Comparison of ENCODE assay signal across 8 cellular contexts in the genomic region with DNA sequence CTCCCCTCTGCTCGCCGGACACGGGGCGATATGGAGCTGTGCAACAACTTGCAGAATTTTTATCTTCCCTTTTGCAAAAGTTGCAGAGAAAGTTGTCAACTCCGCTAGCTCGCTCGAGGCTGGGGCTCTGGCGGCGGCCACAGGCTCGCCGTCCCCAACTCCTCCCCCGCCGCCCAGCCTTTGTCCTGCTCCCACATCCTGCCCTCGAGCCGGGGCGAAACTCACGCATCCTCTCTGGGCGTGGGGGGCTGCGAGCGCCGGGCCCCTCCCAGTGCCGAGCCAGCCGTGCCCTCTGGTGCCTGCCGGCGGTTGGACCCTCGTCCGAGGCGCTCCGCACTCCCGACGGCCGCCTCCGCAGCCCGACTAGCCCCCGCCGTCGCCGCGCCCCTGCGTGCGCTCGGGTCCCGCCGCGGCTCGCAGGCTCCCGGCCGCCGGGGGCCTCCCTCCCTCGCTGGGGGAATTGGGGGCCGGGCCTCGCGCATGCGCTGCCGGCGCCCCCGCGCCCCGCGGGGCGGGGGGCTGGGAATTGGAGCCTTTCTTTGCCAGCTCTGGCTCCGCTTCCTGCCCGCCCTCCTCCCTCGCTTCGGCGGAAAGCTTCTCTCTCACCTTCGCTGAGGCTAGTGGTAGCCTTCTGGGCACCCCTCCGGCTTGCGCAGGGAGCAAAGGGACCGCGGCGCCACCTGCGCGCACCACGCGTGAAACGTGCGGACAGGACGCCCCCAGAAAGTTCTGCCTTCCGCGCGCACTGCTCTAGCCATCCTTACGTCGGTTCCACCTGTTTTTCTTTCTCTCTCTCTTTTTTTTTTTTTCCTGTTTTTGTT. TPM values are rescaled to one million over a fixed set of nuclear protein-coding genes. Genes with fewer than 3 reads are reported as not detected.
A peak's percentile ranks its signal among the peaks of the same experiment; 100 is the strongest.
DNase-seq lines count a peak whose midpoint lies in the region; ATAC-seq, FAIRE-seq and TF ChIP-seq lines count a peak whose summit lies in the region.

A gene with protein sequence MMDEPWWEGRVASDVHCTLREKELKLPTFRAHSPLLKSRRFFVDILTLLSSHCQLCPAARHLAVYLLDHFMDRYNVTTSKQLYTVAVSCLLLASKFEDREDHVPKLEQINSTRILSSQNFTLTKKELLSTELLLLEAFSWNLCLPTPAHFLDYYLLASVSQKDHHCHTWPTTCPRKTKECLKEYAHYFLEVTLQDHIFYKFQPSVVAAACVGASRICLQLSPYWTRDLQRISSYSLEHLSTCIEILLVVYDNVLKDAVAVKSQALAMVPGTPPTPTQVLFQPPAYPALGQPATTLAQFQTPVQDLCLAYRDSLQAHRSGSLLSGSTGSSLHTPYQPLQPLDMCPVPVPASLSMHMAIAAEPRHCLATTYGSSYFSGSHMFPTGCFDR (minus strand): TSS at position 426 of the 821 bp plus-strand sequence. CDS start 641 bp downstream, outside the sequence.

- SMC1A ChIA-PET in GM12878 (lab: Charles Lee; ENCODE audit: uncharacterized antibody, unreplicated experiment), result interaction anchor here (1.7 kb wide), 1 partner anchor 12 kb away, joined by 4 read pairs; no protein-coding TSS in a partner anchor

- no peak within 1 kb of the TSS for H3K9ac ChIP-seq in GM12878 (ENCODE audit: control insufficient read depth, insufficient read depth, low read length)

- intact Hi-C loops in GM12878 (cut with micrococcal nuclease; ENCODE audit: unreplicated experiment), result no loop called here

- H3K4me3 Mint-ChIP-seq in T-helper 2 cell treated with Interferon-gamma antibody and Interleukin-4, amounts not matched to agents 5 μg/mL and 100 μg/mL, for 36 hours, result peak within 1 kb of the TSS; percentile 81

- H3K27ac ChIP-seq in GM12878 (ENCODE audit: control insufficient read depth, insufficient read depth), result no peak within 1 kb of the TSS

- TF ChIP-seq RAD21 in GM12878 (IDR thresholded peaks at IDR 0.05; ENCODE audit: insufficient read depth, low read depth, low read length), result no peak

- H3K36me3 Mint-ChIP-seq in T-helper 2 cell treated with Interferon-gamma antibody and Interleukin-4, amounts not matched to agents 5 μg/mL and 100 μg/mL, for 36 hours (ENCODE audit: low read depth), result no peaks in the 10 kb centered on the region

- peak within 1 kb of the TSS; percentile 61 for H3K4me3 ChIP-seq in GM12878

- ATAC-seq in HG02885 (IDR thresholded peaks at IDR 0.05; ENCODE audit: poor library complexity, unreplicated experiment) (peak; percentile 57), GM12878 (peak; percentile 46)

- H3K27me3 ChIP-seq in GM12878 (replicated peaks in 1 of 2; ENCODE audit: control insufficient read depth in 2 of 2, insufficient read depth in 2 of 2, low read length in 1 of 2), result peaks cover 8 to 16% of the 10 kb centered on the region in 2 experiments

- no peak for FAIRE-seq in GM12878 (lab: Jason Lieb, UNC)

- H3K36me3 ChIP-seq in GM12878 (ENCODE audit: control insufficient read depth in 2 of 2, insufficient read depth in 2 of 2, low read length in 1 of 2), result no peaks in the 10 kb centered on the region

- no TSS peak for BruUV-seq in GM12878 (replicated peaks; lab: Mats Ljungman, UMichigan)

- no peak for TF ChIP-seq CTCF in GM12878 (IDR thresholded peaks at IDR 0.05 in 2 of 3, conservative IDR thresholded peaks at IDR 0.05 in 1 of 3; ENCODE audit: control insufficient read depth in 2 of 3, extremely low read depth in 1 of 3, insufficient read depth in 1 of 3, low read depth in 3 of 3, low read length in 3 of 3)

- peaks cover 67% of the 10 kb centered on the region for H3K27me3 Mint-ChIP-seq in T-helper 2 cell treated with Interferon-gamma antibody and Interleukin-4, amounts not matched to agents 5 μg/mL and 100 μg/mL, for 36 hours (ENCODE audit: low read depth)

- RAD21 ChIA-PET in GM12878 (lab: Charles Lee; ENCODE audit: unreplicated experiment), result no interaction called here

- peaks cover 4% of the 10 kb centered on the region for H3K4me1 Mint-ChIP-seq in T-helper 2 cell treated with Interferon-gamma antibody and Interleukin-4, amounts not matched to agents 5 μg/mL and 100 μg/mL, for 36 hours (ENCODE audit: low read depth)

- in situ Hi-C loops in GM12878 (cut with MboI), result no loop called here

- no peak for TF ChIP-seq EP300 in GM12878 (IDR thresholded peaks at IDR 0.05; ENCODE audit: borderline replicate concordance in 1 of 2, control insufficient read depth in 1 of 2, low read depth in 2 of 2, low read length in 2 of 2)

- TF ChIP-seq POLR2A in GM12878 (IDR thresholded peaks at IDR 0.05; ENCODE audit: low read depth, low read length), result no peak

- H3K9me3 ChIP-seq in GM12878 (replicated peaks; ENCODE audit: control insufficient read depth, insufficient read depth, low read length), result no peaks in the 10 kb centered on the region; the same call in 2 of the 3 replicates

- H3K4me2 ChIP-seq in GM12878 (ENCODE audit: control insufficient read depth, insufficient read depth), result peak within 1 kb of the TSS; percentile 89

- H3K79me2 ChIP-seq in GM12878 (ENCODE audit: control insufficient read depth, insufficient read depth, low read length), result no peaks in the 10 kb centered on the region

- H2AFZ ChIP-seq in GM12878 (ENCODE audit: control insufficient read depth, low read depth, low read length), result peak within 1 kb of the TSS; percentile 71

- CTCF ChIA-PET in GM12878 (lab: Yijun Ruan, JAX), result no interaction called here

- no peaks in the 10 kb centered on the region for H3K9me3 Mint-ChIP-seq in T-helper 2 cell treated with Interferon-gamma antibody and Interleukin-4, amounts not matched to agents 5 μg/mL and 100 μg/mL, for 36 hours

- no peaks in the 10 kb centered on the region for H3K4me1 ChIP-seq in GM12878 (ENCODE audit: control insufficient read depth, insufficient read depth, low read length)

- 5% methylated on average over 51 of the region's 84 CpGs for WGBS in GM12878 (ENCODE audit: insufficient coverage, insufficient replicate concordance, low lambda C conversion rate, missing lambda C conversion rate)

- DNase-seq in T-helper 2 cell treated with Interferon-gamma antibody and Interleukin-4, amounts not matched to agents 5 μg/mL and 100 μg/mL, for 36 hours (ENCODE audit: low spot score), result no peak
- DNase-seq in T-helper 2 cell (no peak), NCI-H446 (lab: John Stamatoyannopoulos, UW) (peak; percentile 34 to 80), GM12878 (ENCODE audit: low read depth, low spot score) (no peak), hypothalamus (lab: John Stamatoyannopoulos, UW) (peak in 36 of 51 donors; percentile 10 to 62 (median 33)), putamen (ENCODE audit: low spot score) (peak; percentile 52), NCI-H526 treated with DMSO at 0.1 percent for 48 hours (lab: John Stamatoyannopoulos, UW) (no peak)

- H3K27ac Mint-ChIP-seq in T-helper 2 cell treated with Interferon-gamma antibody and Interleukin-4, amounts not matched to agents 5 μg/mL and 100 μg/mL, for 36 hours, result no peak within 1 kb of the TSS

- POLR2A ChIA-PET in GM12878 (lab: Charles Lee), result no interaction called here

- no peaks in the 10 kb centered on the region for H4K20me1 ChIP-seq in GM12878 (ENCODE audit: control insufficient read depth, insufficient read depth)

TF ChIP-seq in GM12878, 131 proteins besides CTCF, POLR2A, EP300 and RAD21 (continues in another document):
- TF ChIP-seq KLF5 (IDR thresholded peaks at IDR 0.05; ENCODE audit: partially characterized antibody) (no peak), ZBED1 (IDR thresholded peaks at IDR 0.05; ENCODE audit: borderline replicate concordance) (no peak), YBX1 (IDR thresholded peaks at IDR 0.05) (no peak), RELA (IDR thresholded peaks at IDR 0.05; ENCODE audit: borderline replicate concordance, partially characterized antibody) (no peak)
- TF ChIP-seq, protein P1, sequence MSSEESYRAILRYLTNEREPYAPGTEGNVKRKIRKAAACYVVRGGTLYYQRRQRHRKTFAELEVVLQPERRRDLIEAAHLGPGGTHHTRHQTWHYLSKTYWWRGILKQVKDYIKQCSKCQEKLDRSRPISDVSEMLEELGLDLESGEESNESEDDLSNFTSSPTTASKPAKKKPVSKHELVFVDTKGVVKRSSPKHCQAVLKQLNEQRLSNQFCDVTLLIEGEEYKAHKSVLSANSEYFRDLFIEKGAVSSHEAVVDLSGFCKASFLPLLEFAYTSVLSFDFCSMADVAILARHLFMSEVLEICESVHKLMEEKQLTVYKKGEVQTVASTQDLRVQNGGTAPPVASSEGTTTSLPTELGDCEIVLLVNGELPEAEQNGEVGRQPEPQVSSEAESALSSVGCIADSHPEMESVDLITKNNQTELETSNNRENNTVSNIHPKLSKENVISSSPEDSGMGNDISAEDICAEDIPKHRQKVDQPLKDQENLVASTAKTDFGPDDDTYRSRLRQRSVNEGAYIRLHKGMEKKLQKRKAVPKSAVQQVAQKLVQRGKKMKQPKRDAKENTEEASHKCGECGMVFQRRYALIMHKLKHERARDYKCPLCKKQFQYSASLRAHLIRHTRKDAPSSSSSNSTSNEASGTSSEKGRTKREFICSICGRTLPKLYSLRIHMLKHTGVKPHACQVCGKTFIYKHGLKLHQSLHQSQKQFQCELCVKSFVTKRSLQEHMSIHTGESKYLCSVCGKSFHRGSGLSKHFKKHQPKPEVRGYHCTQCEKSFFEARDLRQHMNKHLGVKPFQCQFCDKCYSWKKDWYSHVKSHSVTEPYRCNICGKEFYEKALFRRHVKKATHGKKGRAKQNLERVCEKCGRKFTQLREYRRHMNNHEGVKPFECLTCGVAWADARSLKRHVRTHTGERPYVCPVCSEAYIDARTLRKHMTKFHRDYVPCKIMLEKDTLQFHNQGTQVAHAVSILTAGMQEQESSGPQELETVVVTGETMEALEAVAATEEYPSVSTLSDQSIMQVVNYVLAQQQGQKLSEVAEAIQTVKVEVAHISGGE (CRISPR knock-in tag; IDR thresholded peaks at IDR 0.05), result no peak

RNA-seq across cellular contexts. Expression of the gene that starts here (rescaled TPM):
- total RNA-seq in GM12878 (2013; cell fraction: nucleolus; rRNA removed), result 0.19 TPM in 1 of 2 replicates, not detected in the other
- total RNA-seq in GM12878 (2014; rRNA removed), result not detected in 2 replicates
- total RNA-seq in GM12878 (2014; rRNA removed; fragmentation: Illumina TruSeq; extraction: Trizol), result not detected in 2 replicates
- total RNA-seq in GM12878 (2021), result 0.08 and 0.10 TPM in 2 replicates
- 0.08 TPM for polyA plus RNA-seq in GM12878 (2011; ENCODE audit: low read depth)
- 0.19 and 0.20 TPM in 2 replicates for polyA plus RNA-seq in GM12878 (2011; rRNA removed)
- polyA plus RNA-seq in GM12878 (2011; cell fraction: cytosol; rRNA removed), result 0.22 and 0.47 TPM in 2 replicates
- 0.29 and 0.49 TPM in 2 replicates for polyA plus RNA-seq in GM12878 (2011; cell fraction: nucleus; rRNA removed)
- 0.11 TPM in 1 of 2 replicates, not detected in the other for polyA plus RNA-seq in GM12878 (2012)
- not detected in 2 replicates for polyA plus RNA-seq in GM12878 (2014; fragmentation: Illumina TruSeq; extraction: Trizol)
- polyA plus RNA-seq in GM12878 (2014; fragmentation: Nextera tagmentation; extraction: Ambion mirVana), result not detected
- polyA plus RNA-seq in GM12878 (2014; rRNA removed), result not detected in 2 replicates
- under 1 TPM in 1 of 2 experiments, not detected in 1; 0.09 TPM for polyA plus RNA-seq in GM12878 (2016; fragmentation: Nextera tagmentation; extraction: Ambion mirVana)
- polyA minus RNA-seq in GM12878 (2011; rRNA and poly(A)+ RNA removed), result 0.29 and 0.41 TPM in 2 replicates
- polyA minus RNA-seq in GM12878 (2011; cell fraction: cytosol; rRNA and poly(A)+ RNA removed), result not detected in 2 replicates
- 0.24 and 0.38 TPM in 2 replicates for polyA minus RNA-seq in GM12878 (2011; cell fraction: nucleus; rRNA and poly(A)+ RNA removed)

Comparison
In these comparisons a context has a peak if more than half of its experiments do, and no peak if none do; other contexts are left out.
1. Peak in ATAC-seq, H3K4me3 ChIP-seq and H3K4me2 ChIP-seq in GM12878; RNA of the gene not detected or under 1 TPM.
2. DNase-seq: peak in NCI-H446 (2 of 2), hypothalamus (36 of 51) and putamen (single experiment); none in T-helper 2 cell treated with Interferon-gamma antibody and Interleukin-4, amounts not matched to agents 5 μg/mL and 100 μg/mL, for 36 hours (single experiment), T-helper 2 cell (0 of 5), GM12878 (single experiment) and NCI-H526 treated with DMSO at 0.1 percent for 48 hours (single experiment).